ENCODE assay signal across 16 cellular contexts in genomic region chr2:183868707-183869106, GRCh38.
DNase-seq lines count a peak whose midpoint lies in the region; ATAC-seq and TF ChIP-seq lines count a peak whose summit lies in the region.
"Had no signal": no experiment of that assay in that cellular context is flagged by ENCODE, and none has a peak within 500 bp of the region (broad histone marks: within the 10 kb centered on the region; RNA-seq: fewer than 3 reads in every experiment).

No MANE protein-coding gene starts in this region.

- H3K36me3 ChIP-seq in breast epithelium (no peaks in the 10 kb centered on the region), MG63 (no peaks in the 10 kb centered on the region)
- H3K36me3 ChIP-seq: neural progenitor cell had no signal

- POLR2A ChIA-PET in MCF 10A (lab: Yijun Ruan, JAX), result interaction anchor here (1.2 kb wide), 1 partner anchor 124 kb away, joined by 3 read pairs; no protein-coding TSS in a partner anchor

- no peaks in the 10 kb centered on the region for H3K27me3 Mint-ChIP-seq in MCF 10A (ENCODE audit: insufficient read depth, unreplicated experiment)
- H3K27me3 Mint-ChIP-seq in stimulated activated memory B cell treated with anti-CD40 and anti-IgM and Interleukin-4, amounts not matched to agents 10 μg/mL and 1 μg/mL and 100 μg/mL, for 72 hours, result no peaks in the 10 kb centered on the region
- H3K27me3 Mint-ChIP-seq: activated CD4-positive, alpha-beta T cell treated with anti-CD3 and anti-CD28 coated beads, Interleukin-2, amount 10 ng/mL, durations not matched to agents 7 days and 5 days; brain; T-cell had no signal

- BruUV-seq in MCF 10A (replicated peaks; lab: Mats Ljungman, UMichigan), result no TSS peak

- TF ChIP-seq CTCF in MCF 10A (IDR thresholded peaks at IDR 0.05; ENCODE audit: unreplicated experiment) (no peak), breast epithelium (IDR thresholded peaks at IDR 0.05) (no peak), choroid plexus epithelial cell (conservative IDR thresholded peaks at IDR 0.05; ENCODE audit: low read depth, low read length) (no peak)

- H3K4me1 Mint-ChIP-seq in MCF 10A (ENCODE audit: insufficient read depth, unreplicated experiment), result peaks cover 17% of the 10 kb centered on the region
- H3K4me1 Mint-ChIP-seq in stimulated activated memory B cell treated with anti-CD40 and anti-IgM and Interleukin-4, amounts not matched to agents 10 μg/mL and 1 μg/mL and 100 μg/mL, for 72 hours, result no peaks in the 10 kb centered on the region
- H3K4me1 Mint-ChIP-seq: activated CD4-positive, alpha-beta T cell treated with anti-CD3 and anti-CD28 coated beads, Interleukin-2, amount 10 ng/mL, durations not matched to agents 7 days and 5 days; neural progenitor cell; T-cell had no signal

- CTCF ChIA-PET in MCF 10A (lab: Yijun Ruan, JAX), result no interaction called here

- no peaks in the 10 kb centered on the region for H3K36me3 Mint-ChIP-seq in MCF 10A (ENCODE audit: insufficient read depth, unreplicated experiment)
- H3K36me3 Mint-ChIP-seq in stimulated activated memory B cell treated with anti-CD40 and anti-IgM and Interleukin-4, amounts not matched to agents 10 μg/mL and 1 μg/mL and 100 μg/mL, for 72 hours, result no peaks in the 10 kb centered on the region
- H3K36me3 Mint-ChIP-seq: brain, neural progenitor cell, T-cell had no signal

- no peak for TF ChIP-seq POLR2A in breast epithelium (IDR thresholded peaks at IDR 0.05)

- H3K4me1 ChIP-seq in breast epithelium, result no peaks in the 10 kb centered on the region
- H3K4me1 ChIP-seq: A549, neural progenitor cell had no signal

- no peaks in the 10 kb centered on the region for H3K9me3 Mint-ChIP-seq in MCF 10A (ENCODE audit: unreplicated experiment)
- H3K9me3 Mint-ChIP-seq in stimulated activated memory B cell treated with anti-CD40 and anti-IgM and Interleukin-4, amounts not matched to agents 10 μg/mL and 1 μg/mL and 100 μg/mL, for 72 hours, result no peaks in the 10 kb centered on the region
- H3K9me3 Mint-ChIP-seq: brain, neural progenitor cell had no signal

- no peak overlapping the region for H3K4me3 ChIP-seq in breast epithelium
- no peak overlapping the region for H3K4me3 ChIP-seq in MG63
- no peak overlapping the region for H3K4me3 ChIP-seq in choroid plexus epithelial cell (ENCODE audit: low read depth, low read length)
- H3K4me3 ChIP-seq: A549, hepatocyte, neural progenitor cell had no signal

- no peak overlapping the region for H3K4me3 Mint-ChIP-seq in MCF 10A (ENCODE audit: unreplicated experiment)
- H3K4me3 Mint-ChIP-seq in stimulated activated memory B cell treated with anti-CD40 and anti-IgM and Interleukin-4, amounts not matched to agents 10 μg/mL and 1 μg/mL and 100 μg/mL, for 72 hours, result no peak overlapping the region
- H3K4me3 Mint-ChIP-seq: activated CD4-positive, alpha-beta T cell treated with anti-CD3 and anti-CD28 coated beads, Interleukin-2, amount 10 ng/mL, durations not matched to agents 7 days and 5 days; brain; neural progenitor cell; T-cell had no signal

- intact Hi-C loops in MCF 10A (cut with micrococcal nuclease) (no loop called here), breast epithelium (cut with DNase I; ENCODE audit: low total_unique reads) (no loop called here)

- no peak overlapping the region for H3K27ac Mint-ChIP-seq in MCF 10A (ENCODE audit: low read depth, unreplicated experiment)
- H3K27ac Mint-ChIP-seq in stimulated activated memory B cell treated with anti-CD40 and anti-IgM and Interleukin-4, amounts not matched to agents 10 μg/mL and 1 μg/mL and 100 μg/mL, for 72 hours, result no peak overlapping the region
- H3K27ac Mint-ChIP-seq: activated CD4-positive, alpha-beta T cell treated with anti-CD3 and anti-CD28 coated beads, Interleukin-2, amount 10 ng/mL, durations not matched to agents 7 days and 5 days; neural progenitor cell; T-cell had no signal

- DNase-seq in MCF 10A (ENCODE audit: unreplicated experiment) (peak; percentile 55), breast epithelium (ENCODE audit: low spot score in 2 of 2) (no peak), MG63 (peak; percentile 52), choroid plexus epithelial cell (ENCODE audit: low read depth) (peak; percentile 22), NCI-H510A treated with DMSO at 0.1 percent for 48 hours (lab: John Stamatoyannopoulos, UW) (no peak), iPS-NIHi7 (ENCODE audit: extremely low spot score) (no peak)
- DNase-seq: activated CD4-positive, alpha-beta T cell treated with anti-CD3 and anti-CD28 coated beads, Interleukin-2, amount 10 ng/mL, durations not matched to agents 7 days and 5 days; NCI-H187 treated with DMSO at 0.1 percent for 48 hours; T-cell; trophoblast cell had no signal

- no peaks in the 10 kb centered on the region for H3K9me3 ChIP-seq in breast epithelium
- no peaks in the 10 kb centered on the region for H3K9me3 ChIP-seq in MG63
- H3K9me3 ChIP-seq: A549 had no signal

- H3K27me3 ChIP-seq in breast epithelium (no peaks in the 10 kb centered on the region), MG63 (no peaks in the 10 kb centered on the region)
- H3K27me3 ChIP-seq: hepatocyte, neural progenitor cell had no signal

- ATAC-seq in GM21576 (IDR thresholded peaks at IDR 0.05; ENCODE audit: unreplicated experiment), result no peak
- no peak for ATAC-seq in stimulated activated memory B cell treated with anti-CD40 and anti-IgM and Interleukin-4, amounts not matched to agents 10 μg/mL and 1 μg/mL and 100 μg/mL, for 72 hours
- ATAC-seq: A549, T-cell had no signal

- no peak overlapping the region for H3K27ac ChIP-seq in breast epithelium
- H3K27ac ChIP-seq: A549, hepatocyte, neural progenitor cell had no signal

Comparison
In these comparisons a context has a peak if more than half of its experiments do, and no peak if none do; other contexts are left out.
1. DNase-seq: peak in MCF 10A (single experiment), MG63 (single experiment) and choroid plexus epithelial cell (single experiment); none in breast epithelium (0 of 2), NCI-H510A treated with DMSO at 0.1 percent for 48 hours (single experiment) and iPS-NIHi7 (single experiment).